Comparison of ENCODE assay signal across 27 cellular contexts in genomic region chr18:49650426-49650891, GRCh38.
DNase-seq lines count a peak whose midpoint lies in the region; FAIRE-seq and TF ChIP-seq lines count a peak whose summit lies in the region.
"Had no signal": no experiment of that assay in that cellular context is flagged by ENCODE, and none has a peak within 500 bp of the region (broad histone marks: within the 10 kb centered on the region; RNA-seq: fewer than 3 reads in every experiment).

No MANE protein-coding gene starts in this region.

- no peak overlapping the region for H3K9ac ChIP-seq in MM.1S (ENCODE audit: low read length)

- no peaks in the 10 kb centered on the region for H3F3A ChIP-seq in MM.1S (ENCODE audit: insufficient read depth, low read length)

- no peak overlapping the region for H3K4me2 ChIP-seq in osteoblast (ENCODE audit: insufficient read depth, low read length)
- H3K4me2 ChIP-seq in MM.1S (ENCODE audit: low read depth, low read length), result no peak overlapping the region

- no peak overlapping the region for H3K27ac ChIP-seq in osteoblast (ENCODE audit: low read depth, low read length)
- H3K27ac ChIP-seq in MM.1S (ENCODE audit: low read length), result no peak overlapping the region
- H3K27ac ChIP-seq: adrenal gland, body of pancreas, dorsolateral prefrontal cortex, psoas muscle, suprapubic skin, VCaP had no signal

- H3K9me3 ChIP-seq in osteoblast (ENCODE audit: low read depth, low read length) (no peaks in the 10 kb centered on the region), MM.1S (replicated peaks; ENCODE audit: insufficient read depth, low read length) (no peaks in the 10 kb centered on the region)
- H3K9me3 ChIP-seq: adrenal gland, body of pancreas, psoas muscle, suprapubic skin had no signal

- peak; percentile 14 for DNase-seq in EL
- DNase-seq in RCC 7860 (ENCODE audit: low spot score), result peak; percentile 10
- DNase-seq in glomerular visceral epithelial cell (ENCODE audit: extremely low spot score), result peak; percentile 19
- peak; percentile 69 for DNase-seq in osteoblast (ENCODE audit: insufficient read length, low spot score, missing footprints)
- DNase-seq in AG08395 (ENCODE audit: low spot score), result no peak
- no peak for DNase-seq in NCI-H187 (lab: John Stamatoyannopoulos, UW)
- no peak for DNase-seq in MM.1S
- no peak for DNase-seq in NCI-H1930 (lab: John Stamatoyannopoulos, UW)
- DNase-seq: activated CD4-positive, alpha-beta T cell treated with anti-CD3 and anti-CD28 coated beads for 36 hours; activated CD8-positive, alpha-beta memory T cell treated with anti-CD3 and anti-CD28 coated beads, Interleukin-2, amount 50 U/mL, for 48 hours; activated CD8-positive, alpha-beta T cell treated with anti-CD3 and anti-CD28 coated beads for 36 hours; activated naive CD4-positive, alpha-beta T cell treated with anti-CD3 and anti-CD28 coated beads, Interleukin-2, amount 10 ng/mL, durations not matched to agents 7 days and 5 days; adrenal gland; dorsolateral prefrontal cortex; glutamatergic neuron; natural killer cell; NCI-H1436; NCI-H2107; NCI-H345; NCI-H774; nucleus accumbens; psoas muscle; SIG-M5; T-helper 9 cell had no signal

- no peak for FAIRE-seq in RCC 7860 (lab: Jason Lieb, UNC)

- H4K20me1 ChIP-seq in osteoblast (ENCODE audit: insufficient read depth, low read length) (no peaks in the 10 kb centered on the region), MM.1S (ENCODE audit: insufficient read depth, low read length) (no peaks in the 10 kb centered on the region)

- H3K79me2 ChIP-seq in osteoblast (ENCODE audit: insufficient read depth, low read length) (no peaks in the 10 kb centered on the region), MM.1S (ENCODE audit: low read length) (no peaks in the 10 kb centered on the region)

- no peak for TF ChIP-seq CTCF in osteoblast (IDR thresholded peaks at IDR 0.05; ENCODE audit: extremely low read depth, low read depth, low read length)
- TF ChIP-seq CTCF in MM.1S (IDR thresholded peaks at IDR 0.05; ENCODE audit: low read length), result no peak

- H3K4me1 ChIP-seq in osteoblast (ENCODE audit: insufficient read depth, low read length) (peaks cover 24% of the 10 kb centered on the region), MM.1S (ENCODE audit: low read length) (no peaks in the 10 kb centered on the region)
- H3K4me1 ChIP-seq: adrenal gland had no signal

- H3K4me3 ChIP-seq in osteoblast (ENCODE audit: insufficient read depth, low read length) (no peak overlapping the region), MM.1S (ENCODE audit: low read length) (no peak overlapping the region)
- H3K4me3 ChIP-seq: adrenal gland, body of pancreas, dorsolateral prefrontal cortex, psoas muscle, suprapubic skin had no signal

- no peaks in the 10 kb centered on the region for H3K36me3 ChIP-seq in osteoblast (ENCODE audit: insufficient read depth, low read length)
- no peaks in the 10 kb centered on the region for H3K36me3 ChIP-seq in MM.1S (replicated peaks; ENCODE audit: insufficient read depth, low read length)
- H3K36me3 ChIP-seq: adrenal gland, suprapubic skin had no signal

- H3K9me2 ChIP-seq in MM.1S (replicated peaks; ENCODE audit: insufficient read depth, low read length), result no peaks in the 10 kb centered on the region

- H2AFZ ChIP-seq in osteoblast (ENCODE audit: low read length) (no peak overlapping the region), MM.1S (ENCODE audit: low read length) (no peak overlapping the region)

- H3K27me3 ChIP-seq in osteoblast (ENCODE audit: insufficient read depth, low read length), result no peaks in the 10 kb centered on the region
- no peaks in the 10 kb centered on the region for H3K27me3 ChIP-seq in MM.1S (replicated peaks; ENCODE audit: insufficient read depth, low read length)
- H3K27me3 ChIP-seq: adrenal gland, body of pancreas, dorsolateral prefrontal cortex, suprapubic skin had no signal

Comparison
In these comparisons a context has a peak if more than half of its experiments do, and no peak if none do; other contexts are left out.
1. DNase-seq: peak in EL (single experiment), RCC 7860 (single experiment), glomerular visceral epithelial cell (single experiment) and osteoblast (single experiment); none in AG08395 (single experiment), NCI-H187 (0 of 2), MM.1S (single experiment) and NCI-H1930 (0 of 2).